ENCODE assay signal across 8 cellular contexts in genomic region chr19:12681074-12681987, GRCh38. TPM values are rescaled to one million over a fixed set of nuclear protein-coding genes. Genes with fewer than 3 reads are reported as not detected.
DNase-seq lines count a peak whose midpoint lies in the region; ATAC-seq and TF ChIP-seq lines count a peak whose summit lies in the region.

Gene DHPS, minus strand, starts transcription at chr19:12681880. Its CDS starts 114 bp downstream, at chr19:12681766.

- peak within 1 kb of the TSS; percentile 90 for H2AFZ ChIP-seq in parathyroid adenoma

- H3K36me3 Mint-ChIP-seq in activated naive CD8-positive, alpha-beta T cell treated with anti-CD3 and anti-CD28 coated beads, Interleukin-2, amount 50 U/mL, for 24 hours (ENCODE audit: low read depth), result peaks cover 19% of the 10 kb centered on the region

- no peaks in the 10 kb centered on the region for H3K27me3 ChIP-seq in cardiac muscle cell
- no peaks in the 10 kb centered on the region for H3K27me3 ChIP-seq in parathyroid adenoma (ENCODE audit: control insufficient read depth, insufficient read depth, low read length)
- H3K27me3 ChIP-seq in tibial nerve, result no peaks in the 10 kb centered on the region

- peak within 1 kb of the TSS; percentile 91 for H3K4me3 Mint-ChIP-seq in activated naive CD8-positive, alpha-beta T cell treated with anti-CD3 and anti-CD28 coated beads, Interleukin-2, amount 50 U/mL, for 24 hours

- H3K27ac ChIP-seq in cardiac muscle cell, result peak within 1 kb of the TSS; percentile 99
- H3K27ac ChIP-seq in parathyroid adenoma, result peak within 1 kb of the TSS; percentile 98
- H3K27ac ChIP-seq in tibial nerve, result peak within 1 kb of the TSS; percentile 86 to 99 (median 96)

- peak; percentile 99 for DNase-seq in GM12864 (ENCODE audit: low read depth)
- DNase-seq in NCI-H1417 treated with DMSO at 0.1 percent for 48 hours (lab: John Stamatoyannopoulos, UW), result peak; percentile 95
- peak; percentile 99 for DNase-seq in SW480 (ENCODE audit: low spot score)
- DNase-seq in activated naive CD8-positive, alpha-beta T cell treated with anti-CD3 and anti-CD28 coated beads, Interleukin-2, amount 50 U/mL, for 24 hours, result peak; percentile 89
- DNase-seq in cardiac muscle cell (ENCODE audit: low read depth in 1 of 2, low spot score in 1 of 2), result peak; percentile 97 to 99
- DNase-seq in tibial nerve (ENCODE audit: low spot score in 2 of 2), result peak; percentile 85 to 95

- peak; percentile 19 to 35 for TF ChIP-seq POLR2A in tibial nerve (IDR thresholded peaks at IDR 0.05)

- no peaks in the 10 kb centered on the region for H3K27me3 Mint-ChIP-seq in activated naive CD8-positive, alpha-beta T cell treated with anti-CD3 and anti-CD28 coated beads, Interleukin-2, amount 50 U/mL, for 24 hours

- peak within 1 kb of the TSS; percentile 51 for H3K9ac ChIP-seq in parathyroid adenoma

- no peaks in the 10 kb centered on the region for H3K9me3 ChIP-seq in cardiac muscle cell (ENCODE audit: low read depth)
- no peaks in the 10 kb centered on the region for H3K9me3 ChIP-seq in parathyroid adenoma (ENCODE audit: control insufficient read depth, low read length)
- no peaks in the 10 kb centered on the region for H3K9me3 ChIP-seq in tibial nerve

- H3K27ac Mint-ChIP-seq in activated naive CD8-positive, alpha-beta T cell treated with anti-CD3 and anti-CD28 coated beads, Interleukin-2, amount 50 U/mL, for 24 hours, result peak within 1 kb of the TSS; percentile 82

- H3K36me3 ChIP-seq in cardiac muscle cell (peaks cover 20% of the 10 kb centered on the region), parathyroid adenoma (ENCODE audit: control insufficient read depth, insufficient read depth, low read length) (no peaks in the 10 kb centered on the region), tibial nerve (peaks cover 5 to 38% (median 7%) of the 10 kb centered on the region in 3 donors)

- H3K4me3 ChIP-seq in GM12864 (ENCODE audit: low read depth, low read length) (peak within 1 kb of the TSS; percentile 74), cardiac muscle cell (peak within 1 kb of the TSS; percentile 97), parathyroid adenoma (ENCODE audit: low read depth, low read length) (peak within 1 kb of the TSS; percentile 100), tibial nerve (peak within 1 kb of the TSS; percentile 73 to 99 (median 95))

- TF ChIP-seq CTCF in GM12864 (IDR thresholded peaks at IDR 0.05; ENCODE audit: low read depth, low read length, missing control alignments) (no peak), cardiac muscle cell (IDR thresholded peaks at IDR 0.05; ENCODE audit: low read depth, low read length) (no peak), parathyroid adenoma (IDR thresholded peaks at IDR 0.05) (peak; percentile 17), tibial nerve (IDR thresholded peaks at IDR 0.05) (peak in 2 of 5 experiments; percentile 15 to 34)

- no peaks in the 10 kb centered on the region for H3K9me3 Mint-ChIP-seq in activated naive CD8-positive, alpha-beta T cell treated with anti-CD3 and anti-CD28 coated beads, Interleukin-2, amount 50 U/mL, for 24 hours

- H3K79me2 ChIP-seq in parathyroid adenoma, result peaks cover 2% of the 10 kb centered on the region

- peak; percentile 82 to 89 for TF ChIP-seq EP300 in tibial nerve (IDR thresholded peaks at IDR 0.05)

- 0 to 1% methylated on average over 38 to 68 of the region's 68 CpGs for WGBS in tibial nerve, 2 donors

- peaks cover 20% of the 10 kb centered on the region for H3K4me1 Mint-ChIP-seq in activated naive CD8-positive, alpha-beta T cell treated with anti-CD3 and anti-CD28 coated beads, Interleukin-2, amount 50 U/mL, for 24 hours

- no peaks in the 10 kb centered on the region for H3K4me1 ChIP-seq in cardiac muscle cell (ENCODE audit: low read depth)
- H3K4me1 ChIP-seq in parathyroid adenoma, result peaks cover 4% of the 10 kb centered on the region
- H3K4me1 ChIP-seq in tibial nerve, result peaks cover 0 to 30% (median 4%) of the 10 kb centered on the region in 4 donors

- ATAC-seq in HG02759 (IDR thresholded peaks at IDR 0.05; ENCODE audit: unreplicated experiment), result peak; percentile 82
- peak; percentile 92 for ATAC-seq in activated naive CD8-positive, alpha-beta T cell treated with anti-CD3 and anti-CD28 coated beads, Interleukin-2, amount 50 U/mL, for 24 hours

- peak within 1 kb of the TSS; percentile 96 for H3K4me2 ChIP-seq in parathyroid adenoma (ENCODE audit: low read length)

RNA-seq across cellular contexts. Expression of gene DHPS, which starts in this region (rescaled TPM):
- 64.8 and 113 TPM in 2 replicates for total RNA-seq in cardiac muscle cell
- 80.0 and 99.5 TPM in 2 replicates for polyA plus RNA-seq in cardiac muscle cell
- 100 to 1,000 TPM; 117 to 180 (median 160) TPM for total RNA-seq in tibial nerve

Comparison
In these comparisons a context has a peak if more than half of its experiments do, and no peak if none do; other contexts are left out.
1. Peak in every context shown above with its lines: DNase-seq, ATAC-seq, H3K4me3 ChIP-seq and H3K27ac ChIP-seq.